28 cellular contexts compared by ENCODE assay signal in genomic region chr17:16083223-16083622, GRCh38.
"Had no signal": no experiment of that assay in that cellular context is flagged by ENCODE, and none has a peak within 500 bp of the region (broad histone marks: within the 10 kb centered on the region; RNA-seq: fewer than 3 reads in every experiment).

No MANE protein-coding gene starts in this region.

- H3K4me3 Mint-ChIP-seq: natural killer cell; nephron; neural progenitor cell; stimulated activated effector memory CD8-positive, alpha-beta T cell treated with anti-CD3 and anti-CD28 coated beads, Interleukin-12 subunit alpha, Interleukin-12 subunit beta, amount 100 ng/mL, for 72 hours; stimulated activated naive B cell treated with anti-CD40 and anti-IgM and Interleukin-4, amounts not matched to agents 10 μg/mL and 1 μg/mL and 100 μg/mL, for 72 hours; stimulated activated naive CD8-positive, alpha-beta T cell treated with anti-CD3 and anti-CD28 coated beads, Interleukin-15, Interleukin-2, amounts not matched to agents 100 ng/mL and 50 ng/mL, for 24 hours had no signal

- DNase-seq: natural killer cell; occipital lobe; ovary; posterior cingulate gyrus; psoas muscle; right cardiac atrium; right lobe of liver; sigmoid colon; small intestine; stimulated activated CD4-positive, alpha-beta T cell treated with anti-CD3 and anti-CD28 coated beads, Interleukin-15, amount 100 ng/mL, for 24 hours; stimulated activated CD4-positive, alpha-beta T cell treated with anti-CD3 and anti-CD28 coated beads, Interleukin-2, amount 100 ng/mL, for 24 hours; stimulated activated CD4-positive, alpha-beta T cell treated with anti-CD3 and anti-CD28 coated beads, Interleukin-2, amount 100 ng/mL, for 48 hours; stimulated activated CD4-positive, alpha-beta T cell treated with anti-CD3 and anti-CD28 coated beads, Interleukin-4, amount 100 ng/mL, for 24 hours; stimulated activated naive B cell treated with anti-CD40 and anti-IgM and Interleukin-4, amounts not matched to agents 10 μg/mL and 1 μg/mL and 100 μg/mL, for 72 hours; stimulated activated naive CD4-positive, alpha-beta T cell treated with Interleukin-2 at 50 U/mL for 16 hours; stomach; thyroid gland; trophoblast cell; upper lobe of left lung had no signal

- H3K27me3 Mint-ChIP-seq: progenitor cell of endocrine pancreas; stimulated activated naive B cell treated with anti-CD40 and anti-IgM and Interleukin-4, amounts not matched to agents 10 μg/mL and 1 μg/mL and 100 μg/mL, for 72 hours; stimulated activated naive CD8-positive, alpha-beta T cell treated with anti-CD3 and anti-CD28 coated beads, Interleukin-15, Interleukin-2, amounts not matched to agents 100 ng/mL and 50 ng/mL, for 24 hours had no signal

- H3K27ac Mint-ChIP-seq: nephron; neural progenitor cell; stimulated activated effector memory CD8-positive, alpha-beta T cell treated with anti-CD3 and anti-CD28 coated beads, Interleukin-12 subunit alpha, Interleukin-12 subunit beta, amount 100 ng/mL, for 72 hours; stimulated activated naive CD8-positive, alpha-beta T cell treated with anti-CD3 and anti-CD28 coated beads, Interleukin-15, Interleukin-2, amounts not matched to agents 100 ng/mL and 50 ng/mL, for 24 hours had no signal

- H3K9me3 Mint-ChIP-seq: natural killer cell; nephron; stimulated activated effector memory CD8-positive, alpha-beta T cell treated with anti-CD3 and anti-CD28 coated beads, Interleukin-12 subunit alpha, Interleukin-12 subunit beta, amount 100 ng/mL, for 72 hours; stimulated activated naive B cell treated with anti-CD40 and anti-IgM and Interleukin-4, amounts not matched to agents 10 μg/mL and 1 μg/mL and 100 μg/mL, for 72 hours; stimulated activated naive CD8-positive, alpha-beta T cell treated with anti-CD3 and anti-CD28 coated beads, Interleukin-15, Interleukin-2, amounts not matched to agents 100 ng/mL and 50 ng/mL, for 24 hours had no signal

- H3K27me3 ChIP-seq: neural progenitor cell, ovary, right lobe of liver, sigmoid colon, stomach, thyroid gland, tibial nerve, upper lobe of left lung had no signal

- H3K27ac ChIP-seq: neural progenitor cell, ovary, parathyroid adenoma, psoas muscle, right lobe of liver, stomach, thyroid gland, tibial nerve, upper lobe of left lung had no signal

- H2AFZ ChIP-seq: neural progenitor cell, parathyroid adenoma had no signal

- FAIRE-seq: small intestine, urothelium cell line had no signal

- ATAC-seq: natural killer cell; psoas muscle; right cardiac atrium; right lobe of liver; stimulated activated effector memory CD8-positive, alpha-beta T cell treated with anti-CD3 and anti-CD28 coated beads, Interleukin-12 subunit alpha, Interleukin-12 subunit beta, amount 100 ng/mL, for 72 hours; stimulated activated naive B cell treated with anti-CD40 and anti-IgM and Interleukin-4, amounts not matched to agents 10 μg/mL and 1 μg/mL and 100 μg/mL, for 72 hours had no signal

- H3K4me1 ChIP-seq: neural progenitor cell, parathyroid adenoma, right lobe of liver had no signal

- H3K9ac ChIP-seq: neural progenitor cell, parathyroid adenoma had no signal

- H3K4me1 Mint-ChIP-seq: nephron, neural progenitor cell had no signal

- H3K4me3 ChIP-seq: neural progenitor cell, ovary, psoas muscle, right lobe of liver, sigmoid colon, stomach, thoracic aorta, thyroid gland, tibial nerve, upper lobe of left lung had no signal

- H3K4me2 ChIP-seq: neural progenitor cell had no signal

- H3K9me3 ChIP-seq: ovary, psoas muscle, right lobe of liver, sigmoid colon, stomach, thoracic aorta, thyroid gland, tibial nerve, upper lobe of left lung had no signal

- H3K36me3 ChIP-seq: ovary had no signal
